Comparison of ENCODE assay signal across 1 cellular context in genomic region chr10:101438881-101439391, GRCh38.
TF ChIP-seq lines count a peak whose summit lies in the region.

No MANE protein-coding gene starts in this region.

TF ChIP-seq in HEK293, 187 proteins besides CTCF, POLR2A, EP300 and RAD21 (continued from another document):
- TF ChIP-seq PRDM6 (tag by site-specific recombination; IDR thresholded peaks at IDR 0.05) = peak; percentile 51
- TF ChIP-seq ZSCAN16 (tag by site-specific recombination; IDR thresholded peaks at IDR 0.05) = no peak
- TF ChIP-seq KLF10 (tag by site-specific recombination; IDR thresholded peaks at IDR 0.05) = no peak
- 0 out of 2 replicates have a peak, but pooled peaks have one; percentile 15 for TF ChIP-seq YY2 (tag by site-specific recombination; IDR thresholded peaks at IDR 0.05)
- no peak for TF ChIP-seq KLF7 (tag by site-specific recombination; IDR thresholded peaks at IDR 0.05; ENCODE audit: borderline replicate concordance)
- peak; percentile 88 for TF ChIP-seq ZSCAN30 (tag by site-specific recombination; IDR thresholded peaks at IDR 0.05)
- peak; percentile 99 for TF ChIP-seq ZNF660 (tag by site-specific recombination; IDR thresholded peaks at IDR 0.05)
- peak; percentile 74 for TF ChIP-seq IKZF3 (tag by site-specific recombination; IDR thresholded peaks at IDR 0.05)
- TF ChIP-seq ZNF155 (tag by site-specific recombination; IDR thresholded peaks at IDR 0.05) = no peak
- TF ChIP-seq PRDM10 (tag by site-specific recombination; IDR thresholded peaks at IDR 0.05) = peak; percentile 74
- TF ChIP-seq ZBTB17 (tag by site-specific recombination; IDR thresholded peaks at IDR 0.05) = peak; percentile 57; the same call in 1 of the 2 replicates
- TF ChIP-seq FEZF1 (tag by site-specific recombination; IDR thresholded peaks at IDR 0.05) = peak; percentile 49
- TF ChIP-seq, protein P1, sequence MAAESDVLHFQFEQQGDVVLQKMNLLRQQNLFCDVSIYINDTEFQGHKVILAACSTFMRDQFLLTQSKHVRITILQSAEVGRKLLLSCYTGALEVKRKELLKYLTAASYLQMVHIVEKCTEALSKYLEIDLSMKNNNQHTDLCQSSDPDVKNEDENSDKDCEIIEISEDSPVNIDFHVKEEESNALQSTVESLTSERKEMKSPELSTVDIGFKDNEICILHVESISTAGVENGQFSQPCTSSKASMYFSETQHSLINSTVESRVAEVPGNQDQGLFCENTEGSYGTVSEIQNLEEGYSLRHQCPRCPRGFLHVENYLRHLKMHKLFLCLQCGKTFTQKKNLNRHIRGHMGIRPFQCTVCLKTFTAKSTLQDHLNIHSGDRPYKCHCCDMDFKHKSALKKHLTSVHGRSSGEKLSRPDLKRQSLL (tag by site-specific recombination; IDR thresholded peaks at IDR 0.05) = no peak
- peak; percentile 36; the same call in 1 of the 2 replicates for TF ChIP-seq PRDM4 (tag by site-specific recombination; IDR thresholded peaks at IDR 0.05)
- TF ChIP-seq ZNF560 (tag by site-specific recombination; IDR thresholded peaks at IDR 0.05; ENCODE audit: borderline replicate concordance) = no peak
- TF ChIP-seq ZNF571 (tag by site-specific recombination; IDR thresholded peaks at IDR 0.05) = no peak
- peak; percentile 79 for TF ChIP-seq SP7 (tag by site-specific recombination; IDR thresholded peaks at IDR 0.05)
